Comparison of ENCODE assay signal across 1 cellular context in the genomic region with DNA sequence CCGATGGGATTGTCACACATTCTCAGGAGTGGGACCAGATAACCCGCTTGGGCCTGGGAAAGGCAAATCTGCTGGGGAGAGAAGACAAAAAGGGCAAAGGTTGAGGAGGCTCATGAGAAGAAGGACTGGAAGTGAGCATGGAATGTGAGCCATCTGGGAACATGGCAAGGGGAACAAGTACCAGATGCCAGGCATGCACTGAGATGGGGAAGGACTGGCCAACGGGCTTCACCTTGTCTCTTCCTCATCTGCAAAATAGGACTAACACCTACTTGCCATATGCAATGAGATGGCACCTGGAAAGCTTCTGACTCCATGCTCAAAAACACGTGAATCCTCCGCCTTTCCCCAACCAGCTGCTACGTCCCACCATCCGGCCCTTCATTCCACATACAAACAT.
TF ChIP-seq lines count a peak whose summit lies in the region.

No MANE protein-coding gene starts in this region.

TF ChIP-seq in IMR-90, 13 proteins besides CTCF, POLR2A, EP300 and RAD21 (continued from another document):
- TF ChIP-seq CHD1 (IDR thresholded peaks at IDR 0.05; ENCODE audit: low read depth, low read length) (no peak), FOS (IDR thresholded peaks at IDR 0.05; ENCODE audit: low read depth, low read length) (no peak), CEBPB (IDR thresholded peaks at IDR 0.05; ENCODE audit: low read depth, low read length) (no peak), BHLHE40 (IDR thresholded peaks at IDR 0.05; ENCODE audit: low read depth, low read length) (no peak), RFX5 (IDR thresholded peaks at IDR 0.05; ENCODE audit: low read depth, low read length) (no peak), NFE2L2 (IDR thresholded peaks at IDR 0.05; ENCODE audit: low read depth, low read length) (no peak)
TF ChIP-seq in IMR-90: peak in this region for 0.
